Comparison of ENCODE assay signal across 19 cellular contexts in genomic region chrX:17839269-17839668, GRCh38. TPM values are rescaled to one million over a fixed set of nuclear protein-coding genes. Genes with fewer than 3 reads are reported as not detected.
DNase-seq lines count a peak whose midpoint lies in the region; ATAC-seq, FAIRE-seq and TF ChIP-seq lines count a peak whose summit lies in the region.
"Had no signal": no experiment of that assay in that cellular context is flagged by ENCODE, and none has a peak within 500 bp of the region (broad histone marks: within the 10 kb centered on the region; RNA-seq: fewer than 3 reads in every experiment).

No MANE protein-coding gene starts in this region.

- H3K4me1 Mint-ChIP-seq in WTC11 = peaks cover 12% of the 10 kb centered on the region
- H3K4me1 Mint-ChIP-seq: IgD-negative memory B cell had no signal

- H3K27me3 ChIP-seq in HepG2 (ENCODE audit: control insufficient read depth in 1 of 2, insufficient read depth in 2 of 2, low read length in 2 of 2) = 0 out of 5 replicates have a peak, but pooled peaks cover 0 to 3% of the 10 kb centered on the region in 2 experiments
- no peaks in the 10 kb centered on the region for H3K27me3 ChIP-seq in right lobe of liver
- peaks cover 0 to 11% (median 0%) of the 10 kb centered on the region in 9 donors for H3K27me3 ChIP-seq in heart left ventricle
- H3K27me3 ChIP-seq: SJCRH30 had no signal

- H3K36me3 Mint-ChIP-seq in WTC11 = no peaks in the 10 kb centered on the region
- H3K36me3 Mint-ChIP-seq: IgD-negative memory B cell had no signal

- H2AFZ ChIP-seq in HepG2 (ENCODE audit: low read length) = no peak overlapping the region

- no peaks in the 10 kb centered on the region for H4K20me1 ChIP-seq in HepG2 (ENCODE audit: insufficient read depth, low read length)

- CTCF ChIA-PET in HepG2 (lab: Yijun Ruan, JAX; ENCODE audit: low intra/inter-chr PET ratio, low total read pairs) (no interaction called here), WTC11 (lab: Charles Lee) (interaction anchor here (0.8 to 1.5 kb wide), 7 partner anchors 9 to 71 kb away, joined by 3 to 10 read pairs (median 3); no protein-coding TSS in a partner anchor)

- DNase-seq in HepG2 (ENCODE audit: low spot score) = no peak
- DNase-seq in right lobe of liver = no peak
- peak; percentile 16 for DNase-seq in WTC11 (ENCODE audit: low spot score)
- DNase-seq in fibroblast of the aortic adventitia (ENCODE audit: low read depth) = no peak
- DNase-seq in retinal pigment epithelial cell (ENCODE audit: low read depth) = no peak
- no peak for DNase-seq in heart left ventricle
- no peak for DNase-seq in activated CD4-positive, alpha-beta T cell treated with anti-CD3 and anti-CD28 coated beads for 4 hours
- DNase-seq: 8988T, H7, Kasumi-1, NCI-H1105 treated with DMSO at 0.1 percent for 48 hours, NCI-H1694 treated with DMSO at 0.1 percent for 48 hours, OCI-M1, SJCRH30 had no signal

- H3K27ac Mint-ChIP-seq in WTC11 = no peak overlapping the region
- H3K27ac Mint-ChIP-seq: IgD-negative memory B cell had no signal

- no peak overlapping the region for H3K9ac ChIP-seq in HepG2 (ENCODE audit: insufficient read depth, low read depth, low read length)
- H3K9ac ChIP-seq: BLaER1 treated with 17β-estradiol and CSF1 and Interleukin-3, amounts not matched to agents 10 nM and 100 nM had no signal

- TF ChIP-seq CTCF in HepG2 (CRISPR knock-in tag; IDR thresholded peaks at IDR 0.05) = no peak
- TF ChIP-seq CTCF in right lobe of liver (IDR thresholded peaks at IDR 0.05) = peak in 1 of 4 donors; percentile 4
- no peak for TF ChIP-seq CTCF in WTC11 (IDR thresholded peaks at IDR 0.05)
- TF ChIP-seq CTCF in fibroblast of the aortic adventitia (IDR thresholded peaks at IDR 0.05; ENCODE audit: insufficient read depth, low read length) = peak; percentile 13
- peak; percentile 12 for TF ChIP-seq CTCF in retinal pigment epithelial cell (conservative IDR thresholded peaks at IDR 0.05; ENCODE audit: low read depth, low read length)
- no peak for TF ChIP-seq CTCF in heart left ventricle (IDR thresholded peaks at IDR 0.05)

- H3K4me3 ChIP-seq in HepG2 (replicated peaks in 1 of 3; ENCODE audit: insufficient read depth in 1 of 3, low read depth in 2 of 3, low read length in 3 of 3) (no peak overlapping the region), right lobe of liver (no peak overlapping the region), fibroblast of the aortic adventitia (ENCODE audit: low read depth, low read length) (no peak overlapping the region), retinal pigment epithelial cell (ENCODE audit: low read length) (no peak overlapping the region), heart left ventricle (no peak overlapping the region)
- H3K4me3 ChIP-seq: BLaER1 treated with 17β-estradiol and CSF1 and Interleukin-3, amounts not matched to agents 10 nM and 100 nM; SJCRH30 had no signal

- no peak for TF ChIP-seq POLR2A in HepG2 (IDR thresholded peaks at IDR 0.05; ENCODE audit: insufficient read depth in 1 of 2, low read depth in 2 of 2, low read length in 2 of 2)
- TF ChIP-seq POLR2A in right lobe of liver (IDR thresholded peaks at IDR 0.05) = no peak
- TF ChIP-seq POLR2A in heart left ventricle (IDR thresholded peaks at IDR 0.05) = no peak

- whole genome bisulfite sequencing in HepG2 (ENCODE audit: low lambda C conversion rate) = 11% methylated on average over 3 of the region's 4 CpGs
- 43% methylated on average over 4 of the region's 4 CpGs for WGBS in right lobe of liver (ENCODE audit: insufficient coverage, low coverage, low lambda C conversion rate, missing lambda C conversion rate)
- 62 to 85% (median 72%) methylated on average over 4 of the region's 4 CpGs for WGBS in heart left ventricle, 4 donors

- BruUV-seq in HepG2 (replicated peaks; lab: Mats Ljungman, UMichigan) = no TSS peak

- POLR2A ChIA-PET in HepG2 (lab: Yijun Ruan, JAX) = no interaction called here
- POLR2A ChIA-PET in WTC11 (lab: Charles Lee) = no interaction called here

- TF ChIP-seq EP300 in HepG2 (IDR thresholded peaks at IDR 0.05; ENCODE audit: low read depth in 2 of 2, low read length in 2 of 2) (no peak), HepG2 (CRISPR knock-in tag; IDR thresholded peaks at IDR 0.05; ENCODE audit: borderline replicate concordance) (no peak)

- no peaks in the 10 kb centered on the region for H3K79me2 ChIP-seq in HepG2 (ENCODE audit: insufficient read depth, low read length)

- intact Hi-C loops in HepG2 (cut with micrococcal nuclease; ENCODE audit: unreplicated experiment) = no loop called here
- intact Hi-C loops in right lobe of liver (cut with DNase I) = no loop called here
- intact Hi-C loops in heart left ventricle (cut with DNase I) = no loop called here

- in situ Hi-C loops in HepG2 (cut with HindIII; ENCODE audit: extremely low pct_ligation_motif_present, low pct_unique_long_range_greater_than_20kb) = no loop called here

- no peak overlapping the region for H3K4me3 Mint-ChIP-seq in WTC11
- H3K4me3 Mint-ChIP-seq: IgD-negative memory B cell had no signal

- H3K9me3 Mint-ChIP-seq in WTC11 = no peaks in the 10 kb centered on the region
- H3K9me3 Mint-ChIP-seq: IgD-negative memory B cell had no signal

- H3K27me3 Mint-ChIP-seq in WTC11 (ENCODE audit: low read depth) = no peaks in the 10 kb centered on the region
- H3K27me3 Mint-ChIP-seq: IgD-negative memory B cell had no signal

- H3K36me3 ChIP-seq in HepG2 (replicated peaks in 1 of 2; ENCODE audit: control insufficient read depth in 1 of 2, insufficient read depth in 2 of 2, low read length in 2 of 2) = no peaks in the 10 kb centered on the region
- no peaks in the 10 kb centered on the region for H3K36me3 ChIP-seq in right lobe of liver
- no peaks in the 10 kb centered on the region for H3K36me3 ChIP-seq in heart left ventricle
- H3K36me3 ChIP-seq: BLaER1 treated with 17β-estradiol and CSF1 and Interleukin-3, amounts not matched to agents 10 nM and 100 nM; SJCRH30 had no signal

- ATAC-seq in HepG2 (no peak), right lobe of liver (no peak), WTC11 (peak; percentile 44; the same call in 1 of the 2 replicates), HG03521 (IDR thresholded peaks at IDR 0.05; ENCODE audit: unreplicated experiment) (no peak), heart left ventricle (no peak)

- H3K4me2 ChIP-seq in HepG2 (ENCODE audit: low read depth, low read length) = no peak overlapping the region
- H3K4me2 ChIP-seq: BLaER1 treated with 17β-estradiol and CSF1 and Interleukin-3, amounts not matched to agents 10 nM and 100 nM had no signal

- no peaks in the 10 kb centered on the region for H3K9me3 ChIP-seq in HepG2 (ENCODE audit: low read length)
- H3K9me3 ChIP-seq in right lobe of liver = no peaks in the 10 kb centered on the region
- no peaks in the 10 kb centered on the region for H3K9me3 ChIP-seq in heart left ventricle
- H3K9me3 ChIP-seq: BLaER1 treated with 17β-estradiol and CSF1 and Interleukin-3, amounts not matched to agents 10 nM and 100 nM; SJCRH30 had no signal

- H3K27ac ChIP-seq in HepG2 (ENCODE audit: extremely low read length, insufficient read depth, low read length) (no peak overlapping the region), right lobe of liver (no peak overlapping the region), heart left ventricle (no peak overlapping the region)
- H3K27ac ChIP-seq: BLaER1 treated with 17β-estradiol and CSF1 and Interleukin-3, amounts not matched to agents 10 nM and 100 nM; RWPE1; SJCRH30 had no signal

- H3K4me1 ChIP-seq in HepG2 (ENCODE audit: insufficient read depth, low read length) = no peaks in the 10 kb centered on the region
- no peaks in the 10 kb centered on the region for H3K4me1 ChIP-seq in right lobe of liver
- peaks cover 0 to 20% (median 12%) of the 10 kb centered on the region in 12 donors for H3K4me1 ChIP-seq in heart left ventricle
- H3K4me1 ChIP-seq: SJCRH30 had no signal

- TF ChIP-seq RAD21 in HepG2 (CRISPR knock-in tag; IDR thresholded peaks at IDR 0.05) = no peak

- FAIRE-seq in HepG2 (lab: Jason Lieb, UNC) = no peak

TF ChIP-seq in HepG2, 621 proteins besides CTCF, POLR2A, EP300 and RAD21:
- TF ChIP-seq STAG1 (CRISPR knock-in tag; IDR thresholded peaks at IDR 0.05) = 0 out of 2 replicates have a peak, but pooled peaks have one; percentile 9
- no peak for TF ChIP-seq TOE1 (CRISPR knock-in tag; IDR thresholded peaks at IDR 0.05)

TF ChIP-seq in WTC11, 78 proteins besides CTCF, POLR2A, EP300 and RAD21 (continues in another document):
- no peak for TF ChIP-seq JAZF1 (CRISPR knock-in tag; IDR thresholded peaks at IDR 0.05)
- no peak for TF ChIP-seq ZNF219 (CRISPR knock-in tag; IDR thresholded peaks at IDR 0.05; ENCODE audit: borderline replicate concordance)
- no peak for TF ChIP-seq NR2C2 (CRISPR knock-in tag; IDR thresholded peaks at IDR 0.05)
- no peak for TF ChIP-seq ZNF671 (CRISPR knock-in tag; IDR thresholded peaks at IDR 0.05)

RNA-seq across cellular contexts. Expression of gene RAI2, which starts 21.8 kb away (rescaled TPM):
- not detected in 2 replicates for total RNA-seq in HepG2 (2016; rRNA removed; fragmentation: Illumina TruSeq; extraction: Trizol)
- total RNA-seq in HepG2 (2016; cell fraction: cytosol; rRNA removed; fragmentation: Illumina TruSeq; extraction: Trizol; ENCODE audit: low read depth) = not detected in 2 replicates
- not detected in 2 replicates for total RNA-seq in HepG2 (2016; cell fraction: insoluble cytoplasmic fraction; rRNA removed; fragmentation: Illumina TruSeq; extraction: Trizol)
- total RNA-seq in HepG2 (2016; cell fraction: membrane; rRNA removed; fragmentation: Illumina TruSeq; extraction: Trizol) = not detected in 2 replicates
- total RNA-seq in HepG2 (2016; cell fraction: nucleus; rRNA removed; fragmentation: Illumina TruSeq; extraction: Trizol) = not detected in 2 replicates
- not detected in 2 replicates for polyA plus RNA-seq in HepG2 (2011; rRNA removed)
- 0.01 TPM in 1 of 2 replicates, not detected in the other for polyA plus RNA-seq in HepG2 (2011; cell fraction: cytosol; rRNA removed)
- not detected in 2 replicates for polyA plus RNA-seq in HepG2 (2011; cell fraction: nucleus; rRNA removed)
- not detected in 2 replicates for polyA plus RNA-seq in HepG2 (2012)
- not detected in 2 replicates for polyA plus RNA-seq in HepG2 (2016; cell fraction: cytosol; fragmentation: Illumina TruSeq; extraction: Trizol; ENCODE audit: low read depth)
- polyA plus RNA-seq in HepG2 (2016; cell fraction: insoluble cytoplasmic fraction; fragmentation: Illumina TruSeq; extraction: Trizol; ENCODE audit: low read depth) = not detected in 2 replicates
- polyA plus RNA-seq in HepG2 (2016; cell fraction: membrane; fragmentation: Illumina TruSeq; extraction: Trizol; ENCODE audit: low read depth) = not detected in 2 replicates
- not detected in 2 replicates for polyA plus RNA-seq in HepG2 (2016; cell fraction: nucleus; fragmentation: Illumina TruSeq; extraction: Trizol; ENCODE audit: insufficient read depth, low read depth)
- polyA minus RNA-seq in HepG2 (2011; rRNA and poly(A)+ RNA removed; ENCODE audit: low replicate concordance) = not detected in 2 replicates
- not detected in 2 replicates for polyA minus RNA-seq in HepG2 (2011; cell fraction: cytosol; rRNA and poly(A)+ RNA removed)
- not detected in 2 replicates for polyA minus RNA-seq in HepG2 (2011; cell fraction: nucleus; rRNA and poly(A)+ RNA removed)
- total RNA-seq in right lobe of liver = 1 to 10 TPM; 1.2 to 3.5 (median 2.4) TPM
- 0.57 to 0.78 TPM (median 0.77 TPM) in 3 replicates for total RNA-seq in WTC11 (2021)
- 0.33 and 4.0 TPM in 2 replicates for total RNA-seq in fibroblast of the aortic adventitia (ENCODE audit: low replicate concordance)
- 10 to 100 TPM; 16.2 to 31.3 (median 22.4) TPM for total RNA-seq in heart left ventricle
- polyA plus RNA-seq in heart left ventricle = 10 to 100 TPM; 17.8 to 21.5 TPM
- total RNA-seq: HT-29, SJCRH30 had no signal
- polyA plus RNA-seq: IgD-negative memory B cell had no signal

Comparison
In these comparisons a context has a peak if more than half of its experiments do, and no peak if none do; other contexts are left out.
1. CTCF ChIP-seq: peak in fibroblast of the aortic adventitia (single experiment) and retinal pigment epithelial cell (single experiment); none in HepG2 (single experiment), WTC11 (single experiment) and heart left ventricle (0 of 12).